32 cellular contexts compared by ENCODE assay signal in genomic region chr16:51490866-51491265, GRCh38.
"Had no signal": no experiment of that assay in that cellular context is flagged by ENCODE, and none has a peak within 500 bp of the region (broad histone marks: within the 10 kb centered on the region; RNA-seq: fewer than 3 reads in every experiment).

No MANE protein-coding gene starts in this region.

- H3K27me3 Mint-ChIP-seq: activated B cell treated with CpG ODN at 0.5 μM for 24 hours; activated CD8-positive, alpha-beta T cell treated with anti-CD3 and anti-CD28 coated beads for 36 hours; activated naive CD8-positive, alpha-beta T cell treated with anti-CD3 and anti-CD28 coated beads for 36 hours; dendritic cell treated with granulocyte-macrophage colony-stimulating factor and Interleukin-4, amounts not matched to agents 40 ng/mL and 50 ng/mL, for 4 days; memory B cell; natural killer cell treated with Interleukin-12 subunit alpha and Interleukin-12 subunit beta and Interleukin-15 and Interleukin-18, amount 100 ng/mL, for 72 hours; stimulated activated memory B cell treated with anti-CD40 and anti-IgM and Interleukin-4, amounts not matched to agents 10 μg/mL and 1 μg/mL and 100 μg/mL, for 72 hours; stimulated activated naive CD8-positive, alpha-beta T cell treated with anti-CD3 and anti-CD28 coated beads, Interleukin-15, amount 100 ng/mL, for 72 hours; T-cell had no signal

- H3K27ac ChIP-seq: esophagus muscularis mucosa, foreskin keratinocyte, heart left ventricle, ovary, prostate gland, uterus had no signal

- H3K27ac Mint-ChIP-seq: activated B cell treated with CpG ODN at 0.5 μM for 24 hours; activated CD8-positive, alpha-beta T cell treated with anti-CD3 and anti-CD28 coated beads for 36 hours; activated naive CD8-positive, alpha-beta T cell treated with anti-CD3 and anti-CD28 coated beads for 36 hours; activated T-cell treated with anti-CD3 and anti-CD28 coated beads, Interleukin-2, amount 50 U/mL, for 72 hours; dendritic cell treated with granulocyte-macrophage colony-stimulating factor and Interleukin-4, amounts not matched to agents 40 ng/mL and 50 ng/mL, for 4 days; endodermal cell; immature natural killer cell; memory B cell; natural killer cell treated with Interleukin-12 subunit alpha and Interleukin-12 subunit beta and Interleukin-15 and Interleukin-18, amount 100 ng/mL, for 72 hours; stimulated activated memory B cell treated with anti-CD40 and anti-IgM and Interleukin-4, amounts not matched to agents 10 μg/mL and 1 μg/mL and 100 μg/mL, for 72 hours; stimulated activated naive CD8-positive, alpha-beta T cell treated with anti-CD3 and anti-CD28 coated beads, Interleukin-15, amount 100 ng/mL, for 72 hours; T-cell; T-helper 2 cell treated with Interferon-gamma antibody and Interleukin-4, amounts not matched to agents 5 μg/mL and 100 μg/mL, for 36 hours; type B pancreatic cell had no signal

- H3K4me3 ChIP-seq: esophagus muscularis mucosa, heart left ventricle, mucosa of descending colon, ovary, prostate gland, smooth muscle cell, uterus had no signal

- H3K9me3 Mint-ChIP-seq: activated B cell treated with CpG ODN at 0.5 μM for 24 hours; activated naive CD8-positive, alpha-beta T cell treated with anti-CD3 and anti-CD28 coated beads for 36 hours; type B pancreatic cell had no signal

- H3K36me3 Mint-ChIP-seq: activated naive CD8-positive, alpha-beta T cell treated with anti-CD3 and anti-CD28 coated beads for 36 hours; immature natural killer cell; memory B cell; natural killer cell treated with Interleukin-12 subunit alpha and Interleukin-12 subunit beta and Interleukin-15 and Interleukin-18, amount 100 ng/mL, for 72 hours; stimulated activated memory B cell treated with anti-CD40 and anti-IgM and Interleukin-4, amounts not matched to agents 10 μg/mL and 1 μg/mL and 100 μg/mL, for 72 hours; T-cell; type B pancreatic cell had no signal

- H3K4me3 Mint-ChIP-seq: activated B cell treated with CpG ODN at 0.5 μM for 24 hours; activated CD8-positive, alpha-beta T cell treated with anti-CD3 and anti-CD28 coated beads for 36 hours; activated naive CD8-positive, alpha-beta T cell treated with anti-CD3 and anti-CD28 coated beads for 36 hours; activated T-cell treated with anti-CD3 and anti-CD28 coated beads, Interleukin-2, amount 50 U/mL, for 72 hours; dendritic cell treated with granulocyte-macrophage colony-stimulating factor and Interleukin-4, amounts not matched to agents 40 ng/mL and 50 ng/mL, for 4 days; endodermal cell; immature natural killer cell; memory B cell; natural killer cell treated with Interleukin-12 subunit alpha and Interleukin-12 subunit beta and Interleukin-15 and Interleukin-18, amount 100 ng/mL, for 72 hours; stimulated activated memory B cell treated with anti-CD40 and anti-IgM and Interleukin-4, amounts not matched to agents 10 μg/mL and 1 μg/mL and 100 μg/mL, for 72 hours; stimulated activated naive CD8-positive, alpha-beta T cell treated with anti-CD3 and anti-CD28 coated beads, Interleukin-15, amount 100 ng/mL, for 72 hours; T-cell; T-helper 2 cell treated with Interferon-gamma antibody and Interleukin-4, amounts not matched to agents 5 μg/mL and 100 μg/mL, for 36 hours; type B pancreatic cell had no signal

- H3K4me1 ChIP-seq: esophagus muscularis mucosa, foreskin keratinocyte, heart left ventricle, prostate gland, uterus had no signal

- H3K4me1 Mint-ChIP-seq: activated B cell treated with CpG ODN at 0.5 μM for 24 hours; activated naive CD8-positive, alpha-beta T cell treated with anti-CD3 and anti-CD28 coated beads for 36 hours; immature natural killer cell; memory B cell; stimulated activated memory B cell treated with anti-CD40 and anti-IgM and Interleukin-4, amounts not matched to agents 10 μg/mL and 1 μg/mL and 100 μg/mL, for 72 hours; stimulated activated naive CD8-positive, alpha-beta T cell treated with anti-CD3 and anti-CD28 coated beads, Interleukin-15, amount 100 ng/mL, for 72 hours; T-cell had no signal

- H3K36me3 ChIP-seq: esophagus muscularis mucosa, heart left ventricle, ovary, prostate gland, uterus had no signal

- H3K9me3 ChIP-seq: esophagus muscularis mucosa, mucosa of descending colon, ovary, prostate gland, uterus had no signal

- DNase-seq: activated B cell treated with CpG ODN at 0.5 μM for 24 hours; activated CD4-positive, alpha-beta T cell treated with anti-CD3 and anti-CD28 coated beads, Interleukin-2, amount 50 U/mL, for 1 hour; activated CD8-positive, alpha-beta T cell treated with anti-CD3 and anti-CD28 coated beads for 36 hours; activated effector memory CD4-positive, alpha-beta T cell treated with Interleukin-2 at 50 U/mL for 16 hours; activated naive CD4-positive, alpha-beta T cell treated with Interleukin-2 at 50 U/mL for 16 hours; activated naive CD8-positive, alpha-beta T cell treated with anti-CD3 and anti-CD28 coated beads for 36 hours; activated T-cell treated with anti-CD3 and anti-CD28 coated beads, Interleukin-2, amount 50 U/mL, for 72 hours; amniotic stem cell; central memory CD4-positive, alpha-beta T cell; endodermal cell; foreskin keratinocyte; heart left ventricle; hypothalamus; immature natural killer cell; mucosa of descending colon; ovary; stimulated activated CD4-positive, alpha-beta T cell treated with anti-CD3 and anti-CD28 coated beads, Interleukin-1b, Interleukin-23, amount 100 ng/mL, for 48 hours; stimulated activated CD4-positive, alpha-beta T cell treated with anti-CD3 and anti-CD28 coated beads, Interleukin-4, amount 100 ng/mL, for 4 hours; stimulated activated CD8-positive, alpha-beta memory T cell treated with anti-CD3 and anti-CD28 coated beads, Interleukin-4, amount 100 ng/mL, for 48 hours; stimulated activated naive CD8-positive, alpha-beta T cell treated with anti-CD3 and anti-CD28 coated beads, Interleukin-15, amount 100 ng/mL, for 72 hours; substantia nigra; T-cell; uterus had no signal
